Comparison of ENCODE assay signal across 9 cellular contexts in the genomic region with DNA sequence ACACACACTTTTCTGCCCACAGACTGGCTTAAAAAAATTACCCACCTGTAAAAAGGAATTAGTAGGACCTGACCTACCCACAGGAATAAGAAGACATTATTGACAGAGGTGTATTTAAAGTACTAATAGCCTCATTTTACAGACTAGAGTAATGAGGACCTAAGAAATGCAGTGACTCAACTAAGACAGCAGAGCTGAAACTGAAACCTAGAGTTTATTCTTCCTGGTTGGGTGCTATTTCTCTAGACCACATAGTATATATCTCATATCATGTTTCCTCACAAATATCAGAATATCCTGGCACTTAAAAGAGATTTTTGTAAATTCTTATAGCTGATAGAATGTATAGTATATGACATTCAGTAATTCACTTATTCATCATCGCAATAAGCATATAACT.
"Had no signal": no experiment of that assay in that cellular context is flagged by ENCODE, and none has a peak within 500 bp of the region (broad histone marks: within the 10 kb centered on the region; RNA-seq: fewer than 3 reads in every experiment).

No MANE protein-coding gene starts in this region.

- H2AFZ ChIP-seq: GM23338 had no signal

- FAIRE-seq: H1, H54, HTR-8/SVneo, K562 had no signal

- H3K4me3 Mint-ChIP-seq: GM23338, H9 had no signal

- ATAC-seq: GM23338, K562 had no signal

- H3K4me1 Mint-ChIP-seq: GM23338, H9 had no signal

- DNase-seq: H9, HCEC 1CT, IMR-90, KG1 had no signal

- H3K27ac Mint-ChIP-seq: GM23338, H9 had no signal

- H3K4me2 ChIP-seq: GM23338 had no signal

- H3K4me3 ChIP-seq: GM23338, K562 had no signal
